Comparison of ENCODE assay signal across 2 cellular contexts in genomic region chr14:75283884-75284563, GRCh38.
TF ChIP-seq lines count a peak whose summit lies in the region.

No MANE protein-coding gene starts in this region.

TF ChIP-seq in SK-N-SH treated with all-trans-retinoic acid at 6 μM for 48 hours, 23 proteins besides CTCF, POLR2A, EP300 and RAD21 (continued from another document):
- TF ChIP-seq POU6F1 (CRISPR knock-in tag; IDR thresholded peaks at IDR 0.05; ENCODE audit: borderline replicate concordance, low read depth) (no peak), PPARA (CRISPR knock-in tag; IDR thresholded peaks at IDR 0.05; ENCODE audit: borderline replicate concordance) (no peak), RARB (CRISPR knock-in tag; IDR thresholded peaks at IDR 0.05) (no peak), ZFP30 (CRISPR knock-in tag; IDR thresholded peaks at IDR 0.05) (no peak), ZC3H10 (CRISPR knock-in tag; IDR thresholded peaks at IDR 0.05) (no peak)
TF ChIP-seq in SK-N-SH treated with all-trans-retinoic acid at 6 μM for 48 hours: peak in this region for 0.

TF ChIP-seq in SK-N-SH, 30 proteins besides CTCF, POLR2A, EP300 and RAD21 (continued from another document):
- TF ChIP-seq, protein P1, sequence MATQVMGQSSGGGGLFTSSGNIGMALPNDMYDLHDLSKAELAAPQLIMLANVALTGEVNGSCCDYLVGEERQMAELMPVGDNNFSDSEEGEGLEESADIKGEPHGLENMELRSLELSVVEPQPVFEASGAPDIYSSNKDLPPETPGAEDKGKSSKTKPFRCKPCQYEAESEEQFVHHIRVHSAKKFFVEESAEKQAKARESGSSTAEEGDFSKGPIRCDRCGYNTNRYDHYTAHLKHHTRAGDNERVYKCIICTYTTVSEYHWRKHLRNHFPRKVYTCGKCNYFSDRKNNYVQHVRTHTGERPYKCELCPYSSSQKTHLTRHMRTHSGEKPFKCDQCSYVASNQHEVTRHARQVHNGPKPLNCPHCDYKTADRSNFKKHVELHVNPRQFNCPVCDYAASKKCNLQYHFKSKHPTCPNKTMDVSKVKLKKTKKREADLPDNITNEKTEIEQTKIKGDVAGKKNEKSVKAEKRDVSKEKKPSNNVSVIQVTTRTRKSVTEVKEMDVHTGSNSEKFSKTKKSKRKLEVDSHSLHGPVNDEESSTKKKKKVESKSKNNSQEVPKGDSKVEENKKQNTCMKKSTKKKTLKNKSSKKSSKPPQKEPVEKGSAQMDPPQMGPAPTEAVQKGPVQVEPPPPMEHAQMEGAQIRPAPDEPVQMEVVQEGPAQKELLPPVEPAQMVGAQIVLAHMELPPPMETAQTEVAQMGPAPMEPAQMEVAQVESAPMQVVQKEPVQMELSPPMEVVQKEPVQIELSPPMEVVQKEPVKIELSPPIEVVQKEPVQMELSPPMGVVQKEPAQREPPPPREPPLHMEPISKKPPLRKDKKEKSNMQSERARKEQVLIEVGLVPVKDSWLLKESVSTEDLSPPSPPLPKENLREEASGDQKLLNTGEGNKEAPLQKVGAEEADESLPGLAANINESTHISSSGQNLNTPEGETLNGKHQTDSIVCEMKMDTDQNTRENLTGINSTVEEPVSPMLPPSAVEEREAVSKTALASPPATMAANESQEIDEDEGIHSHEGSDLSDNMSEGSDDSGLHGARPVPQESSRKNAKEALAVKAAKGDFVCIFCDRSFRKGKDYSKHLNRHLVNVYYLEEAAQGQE (IDR thresholded peaks at IDR 0.05; ENCODE audit: low read depth, low read length), result no peak
- TF ChIP-seq SIN3A (IDR thresholded peaks at IDR 0.05; ENCODE audit: borderline replicate concordance, low read depth, low read length), result no peak
